Comparison of ENCODE assay signal across 31 cellular contexts in genomic region chr7:8881916-8882315, GRCh38.
"Had no signal": no experiment of that assay in that cellular context is flagged by ENCODE, and none has a peak within 500 bp of the region (broad histone marks: within the 10 kb centered on the region; RNA-seq: fewer than 3 reads in every experiment).

No MANE protein-coding gene starts in this region.

- H3K27me3 ChIP-seq: esophagus squamous epithelium, pancreas, upper lobe of left lung had no signal

- H3K4me1 Mint-ChIP-seq: activated CD4-positive, alpha-beta T cell treated with anti-CD3 and anti-CD28 coated beads for 36 hours; central memory CD8-positive, alpha-beta T cell; nephron; stimulated activated effector memory CD8-positive, alpha-beta T cell treated with anti-CD3 and anti-CD28 coated beads, Interleukin-12 subunit alpha, Interleukin-12 subunit beta, amount 100 ng/mL, for 72 hours had no signal

- FAIRE-seq: bronchial epithelial cell, colon, frontal cortex, keratinocyte, pancreas had no signal

- H3K36me3 ChIP-seq: esophagus squamous epithelium, pancreas, prostate gland, thoracic aorta, upper lobe of left lung had no signal

- H3K4me3 ChIP-seq: esophagus squamous epithelium, pancreas, prostate gland, skin epidermis, thoracic aorta, upper lobe of left lung had no signal

- H3K4me3 Mint-ChIP-seq: activated CD4-positive, alpha-beta T cell treated with anti-CD3 and anti-CD28 coated beads for 36 hours; activated naive CD8-positive, alpha-beta T cell; activated T-cell treated with anti-CD3 and anti-CD28 coated beads, Interleukin-2, amount 50 U/mL, for 72 hours; central memory CD8-positive, alpha-beta T cell; nephron; stimulated activated effector memory CD8-positive, alpha-beta T cell treated with anti-CD3 and anti-CD28 coated beads, Interleukin-12 subunit alpha, Interleukin-12 subunit beta, amount 100 ng/mL, for 72 hours; stimulated activated naive CD8-positive, alpha-beta T cell treated with anti-CD3 and anti-CD28 coated beads, Interleukin-15, Interleukin-2, amounts not matched to agents 100 ng/mL and 50 ng/mL, for 24 hours; T-helper 2 cell treated with Interferon-gamma antibody and Interleukin-4, amounts not matched to agents 5 μg/mL and 100 μg/mL, for 36 hours had no signal

- DNase-seq: activated CD4-positive, alpha-beta T cell treated with anti-CD3 and anti-CD28 coated beads for 36 hours; activated CD4-positive, CD25-positive, alpha-beta regulatory T cell; activated naive CD4-positive, alpha-beta T cell; activated T-cell treated with anti-CD3 and anti-CD28 coated beads for 4 hours; activated T-cell treated with anti-CD3 and anti-CD28 coated beads, Interleukin-2, amount 50 U/mL, for 72 hours; anterior cingulate cortex; dermis blood vessel endothelial cell; effector CD4-positive, alpha-beta T cell; esophagus squamous epithelium; glutamatergic neuron; left cardiac atrium; left ventricle myocardium superior; nucleus accumbens; pancreas; retina; stimulated activated CD4-positive, alpha-beta T cell treated with anti-CD3 and anti-CD28 coated beads, Interleukin-4, amount 100 ng/mL, for 24 hours; upper lobe of left lung had no signal

- H3K27me3 Mint-ChIP-seq: activated CD4-positive, alpha-beta T cell treated with anti-CD3 and anti-CD28 coated beads for 36 hours; activated naive CD8-positive, alpha-beta T cell; central memory CD8-positive, alpha-beta T cell; stimulated activated naive CD8-positive, alpha-beta T cell treated with anti-CD3 and anti-CD28 coated beads, Interleukin-15, Interleukin-2, amounts not matched to agents 100 ng/mL and 50 ng/mL, for 24 hours had no signal

- H3K36me3 Mint-ChIP-seq: activated naive CD8-positive, alpha-beta T cell; stimulated activated effector memory CD8-positive, alpha-beta T cell treated with anti-CD3 and anti-CD28 coated beads, Interleukin-12 subunit alpha, Interleukin-12 subunit beta, amount 100 ng/mL, for 72 hours had no signal

- H3K9me3 ChIP-seq: esophagus squamous epithelium, pancreas, prostate gland, thoracic aorta, upper lobe of left lung had no signal

- H3K27ac ChIP-seq: epithelial cell of prostate, esophagus squamous epithelium, pancreas, prostate gland, skin epidermis, thoracic aorta, upper lobe of left lung had no signal

- H3K4me1 ChIP-seq: esophagus squamous epithelium, pancreas, prostate gland, upper lobe of left lung had no signal

- H3K9me3 Mint-ChIP-seq: T-helper 2 cell treated with Interferon-gamma antibody and Interleukin-4, amounts not matched to agents 5 μg/mL and 100 μg/mL, for 36 hours had no signal

- H3K27ac Mint-ChIP-seq: activated CD4-positive, alpha-beta T cell treated with anti-CD3 and anti-CD28 coated beads for 36 hours; activated naive CD8-positive, alpha-beta T cell; activated T-cell treated with anti-CD3 and anti-CD28 coated beads, Interleukin-2, amount 50 U/mL, for 72 hours; nephron; stimulated activated effector memory CD8-positive, alpha-beta T cell treated with anti-CD3 and anti-CD28 coated beads, Interleukin-12 subunit alpha, Interleukin-12 subunit beta, amount 100 ng/mL, for 72 hours; stimulated activated naive CD8-positive, alpha-beta T cell treated with anti-CD3 and anti-CD28 coated beads, Interleukin-15, Interleukin-2, amounts not matched to agents 100 ng/mL and 50 ng/mL, for 24 hours; T-helper 2 cell treated with Interferon-gamma antibody and Interleukin-4, amounts not matched to agents 5 μg/mL and 100 μg/mL, for 36 hours had no signal
